In genomic region chr19:38658462-38659306, GRCh38 we compare ENCODE assay signal across 8 cellular contexts. TPM values are rescaled to one million over a fixed set of nuclear protein-coding genes. Genes with fewer than 3 reads are reported as not detected.
DNase-seq lines count a peak whose midpoint lies in the region; ATAC-seq lines count a peak whose summit lies in the region.

No MANE protein-coding gene starts in this region.

- ATAC-seq in GM21737 (IDR thresholded peaks at IDR 0.05; ENCODE audit: unreplicated experiment) (no peak), HG02970 (IDR thresholded peaks at IDR 0.05; ENCODE audit: low FRiP score, unreplicated experiment) (no peak)

- DNase-seq in GM23248, result peak; percentile 99
- DNase-seq in NCI-H774 (lab: John Stamatoyannopoulos, UW), result peak; percentile 78
- no peak for DNase-seq in Ammon's horn (ENCODE audit: low spot score)
- no peak for DNase-seq in stimulated activated CD4-positive, alpha-beta T cell treated with anti-CD3 and anti-CD28 coated beads, Interleukin-4, amount 100 ng/mL, for 4 hours

- H3K27me3 ChIP-seq in GM23248 (replicated peaks; ENCODE audit: insufficient read depth) (no peaks in the 10 kb centered on the region), endocrine pancreas (ENCODE audit: control insufficient read depth, insufficient read depth, low read length) (no peaks in the 10 kb centered on the region), mucosa of stomach (ENCODE audit: control insufficient read depth, insufficient read depth, low read length) (no peaks in the 10 kb centered on the region)

- H3K27ac ChIP-seq in GM23248, result peak overlapping the region; percentile 100

- peaks cover 72% of the 10 kb centered on the region for H3F3A ChIP-seq in GM23248 (ENCODE audit: insufficient read depth)

- H3K4me3 ChIP-seq in GM23248 (peak overlapping the region; percentile 69), endocrine pancreas (ENCODE audit: control insufficient read depth, insufficient read depth, low read length) (peak overlapping the region; percentile 40), mucosa of stomach (ENCODE audit: low read length) (no peak overlapping the region)

- peak overlapping the region; percentile 92 for H3K9ac ChIP-seq in GM23248
- no peak overlapping the region for H3K9ac ChIP-seq in endocrine pancreas (ENCODE audit: control insufficient read depth, insufficient read depth, low read length)
- H3K9ac ChIP-seq in mucosa of stomach (ENCODE audit: low read length), result peak overlapping the region; percentile 71

- H3K36me3 ChIP-seq in GM23248 (ENCODE audit: low read depth) (peaks cover 9% of the 10 kb centered on the region; the same call in 1 of the 2 replicates), endocrine pancreas (ENCODE audit: control insufficient read depth, insufficient read depth, low read length) (peaks cover 3% of the 10 kb centered on the region), mucosa of stomach (ENCODE audit: control insufficient read depth, insufficient read depth, low read length) (no peaks in the 10 kb centered on the region)

- H2AFZ ChIP-seq in GM23248, result no peak overlapping the region

- WGBS in GM23248 (ENCODE audit: low coverage in 1 of 2, low lambda C conversion rate in 2 of 2, missing lambda C conversion rate in 2 of 2), 2 experiments, result 9 to 11% methylated on average over 14 to 15 of the region's 15 CpGs

- H3K4me2 ChIP-seq in GM23248 (ENCODE audit: unreplicated experiment), result peak overlapping the region; percentile 85

- H3K4me1 ChIP-seq in GM23248 (ENCODE audit: insufficient read depth), result peaks cover 75% of the 10 kb centered on the region
- H3K4me1 ChIP-seq in endocrine pancreas (ENCODE audit: control insufficient read depth, insufficient read depth, low read length), result peaks cover 5% of the 10 kb centered on the region
- peaks cover 95% of the 10 kb centered on the region for H3K4me1 ChIP-seq in mucosa of stomach (ENCODE audit: control insufficient read depth, insufficient read depth, low read length)

- no peaks in the 10 kb centered on the region for H3K9me3 ChIP-seq in GM23248 (ENCODE audit: low read depth)
- H3K9me3 ChIP-seq in endocrine pancreas (ENCODE audit: control insufficient read depth, low read length), result no peaks in the 10 kb centered on the region
- H3K9me3 ChIP-seq in mucosa of stomach (ENCODE audit: control insufficient read depth, low read length), result no peaks in the 10 kb centered on the region

- in situ Hi-C loops in GM23248 (cut with MboI), result no loop called here

- peaks cover 91% of the 10 kb centered on the region for H3K79me2 ChIP-seq in GM23248 (ENCODE audit: insufficient read depth)

- no peaks in the 10 kb centered on the region for H4K20me1 ChIP-seq in GM23248 (ENCODE audit: insufficient read depth)

- H3K9me2 ChIP-seq in GM23248 (ENCODE audit: insufficient read depth), result no peaks in the 10 kb centered on the region

RNA-seq across cellular contexts. Expression of gene ACTN4, which starts 11.2 kb away (rescaled TPM):
- 467 and 477 TPM in 2 replicates for total RNA-seq in GM23248 (2014; rRNA removed; shearing (Covaris generic))
- 84.6 and 85.7 TPM in 2 replicates for polyA plus RNA-seq in GM23248 (2016; fragmentation: Nextera tagmentation; extraction: Ambion mirVana)

RNA-seq across cellular contexts. Expression of gene EIF3K, which starts 39.7 kb away (rescaled TPM):
- 270 and 295 TPM in 2 replicates for total RNA-seq in GM23248 (2014; rRNA removed; shearing (Covaris generic))
- 143 and 151 TPM in 2 replicates for polyA plus RNA-seq in GM23248 (2016; fragmentation: Nextera tagmentation; extraction: Ambion mirVana)

RNA-seq across cellular contexts. Expression of gene MAP4K1, which starts 40.9 kb away (rescaled TPM):
- total RNA-seq in GM23248 (2014; rRNA removed; shearing (Covaris generic)), result not detected in 2 replicates
- 0.63 and 1.0 TPM in 2 replicates for polyA plus RNA-seq in GM23248 (2016; fragmentation: Nextera tagmentation; extraction: Ambion mirVana)

Comparison
In these comparisons a context has a peak if more than half of its experiments do, and no peak if none do; other contexts are left out.
1. DNase-seq: peak in GM23248 (single experiment) and NCI-H774 (single experiment); none in Ammon's horn (single experiment) and stimulated activated CD4-positive, alpha-beta T cell treated with anti-CD3 and anti-CD28 coated beads, Interleukin-4, amount 100 ng/mL, for 4 hours (0 of 2).